10 cellular contexts compared by ENCODE assay signal in genomic region chr1:215114154-215114933, GRCh38. TPM values are rescaled to one million over a fixed set of nuclear protein-coding genes. Genes with fewer than 3 reads are reported as not detected.
DNase-seq lines count a peak whose midpoint lies in the region; ATAC-seq and TF ChIP-seq lines count a peak whose summit lies in the region.
"Had no signal": no experiment of that assay in that cellular context is flagged by ENCODE, and none has a peak within 500 bp of the region (broad histone marks: within the 10 kb centered on the region; RNA-seq: fewer than 3 reads in every experiment).

No MANE protein-coding gene starts in this region.

- H3K27me3 ChIP-seq in heart right ventricle (no peaks in the 10 kb centered on the region), MM.1S (replicated peaks; ENCODE audit: insufficient read depth, low read length) (no peaks in the 10 kb centered on the region)

- no peaks in the 10 kb centered on the region for H4K20me1 ChIP-seq in MM.1S (ENCODE audit: insufficient read depth, low read length)

- no peaks in the 10 kb centered on the region for H3F3A ChIP-seq in MM.1S (ENCODE audit: insufficient read depth, low read length)

- H3K4me1 ChIP-seq in heart right ventricle, result no peaks in the 10 kb centered on the region
- no peaks in the 10 kb centered on the region for H3K4me1 ChIP-seq in MM.1S (ENCODE audit: low read length)

- H3K36me3 ChIP-seq in heart right ventricle (no peaks in the 10 kb centered on the region), MM.1S (replicated peaks; ENCODE audit: insufficient read depth, low read length) (no peaks in the 10 kb centered on the region)

- WGBS in heart right ventricle, 2 donors, result 63 to 85% methylated on average over 2 of the region's 2 CpGs

- H3K27ac ChIP-seq in heart right ventricle (no peak overlapping the region), MM.1S (ENCODE audit: low read length) (no peak overlapping the region)
- H3K27ac ChIP-seq: VCaP had no signal

- ATAC-seq in HG02759 (IDR thresholded peaks at IDR 0.05; ENCODE audit: unreplicated experiment) (peak; percentile 32), GM21447 (IDR thresholded peaks at IDR 0.05; ENCODE audit: unreplicated experiment) (no peak), heart right ventricle (no peak)

- H3K9me2 ChIP-seq in MM.1S (replicated peaks; ENCODE audit: insufficient read depth, low read length), result no peaks in the 10 kb centered on the region

- DNase-seq in AG08395 (ENCODE audit: low spot score) (peak; percentile 62), SW480 (ENCODE audit: low spot score) (peak; percentile 5), hepatic stellate cell (ENCODE audit: low spot score) (peak; percentile 25), heart right ventricle (no peak), NCI-H524 treated with DMSO at 0.1 percent for 48 hours (lab: John Stamatoyannopoulos, UW) (no peak), MM.1S (no peak)
- DNase-seq: NCI-H187 had no signal

- no peak overlapping the region for H3K4me2 ChIP-seq in MM.1S (ENCODE audit: low read depth, low read length)

- intact Hi-C loops in heart right ventricle (cut with DNase I), result no loop called here

- H2AFZ ChIP-seq in MM.1S (ENCODE audit: low read length), result no peak overlapping the region

- H3K4me3 ChIP-seq in heart right ventricle (no peak overlapping the region), MM.1S (ENCODE audit: low read length) (no peak overlapping the region)

- no peaks in the 10 kb centered on the region for H3K9me3 ChIP-seq in heart right ventricle
- H3K9me3 ChIP-seq in MM.1S (replicated peaks; ENCODE audit: insufficient read depth, low read length), result no peaks in the 10 kb centered on the region

- no peaks in the 10 kb centered on the region for H3K79me2 ChIP-seq in MM.1S (ENCODE audit: low read length)

- no peak for TF ChIP-seq CTCF in heart right ventricle (IDR thresholded peaks at IDR 0.05)
- TF ChIP-seq CTCF in MM.1S (IDR thresholded peaks at IDR 0.05; ENCODE audit: low read length), result no peak

- no peak overlapping the region for H3K9ac ChIP-seq in MM.1S (ENCODE audit: low read length)

RNA-seq across cellular contexts. Expression of gene KCNK2, which starts 31.8 kb away (rescaled TPM):
- total RNA-seq in heart right ventricle, result under 1 TPM in 5 of 10 donors, not detected in 5; 0.26 to 0.79 (median 0.27) TPM
- under 1 TPM; 0.06 to 0.15 TPM for polyA plus RNA-seq in heart right ventricle

Comparison
In these comparisons a context has a peak if more than half of its experiments do, and no peak if none do; other contexts are left out.
1. DNase-seq: peak in AG08395 (single experiment), SW480 (single experiment) and hepatic stellate cell (single experiment); none in heart right ventricle (0 of 2), NCI-H524 treated with DMSO at 0.1 percent for 48 hours (single experiment) and MM.1S (single experiment).